Comparison of ENCODE assay signal across 18 cellular contexts in genomic region chr2:230690439-230690838, GRCh38. TPM values are rescaled to one million over a fixed set of nuclear protein-coding genes. Genes with fewer than 3 reads are reported as not detected.
DNase-seq lines count a peak whose midpoint lies in the region; ATAC-seq, FAIRE-seq and TF ChIP-seq lines count a peak whose summit lies in the region.
"Had no signal": no experiment of that assay in that cellular context is flagged by ENCODE, and none has a peak within 500 bp of the region (broad histone marks: within the 10 kb centered on the region; RNA-seq: fewer than 3 reads in every experiment).

No MANE protein-coding gene starts in this region.

- no peaks in the 10 kb centered on the region for H3K36me3 ChIP-seq in osteoblast (ENCODE audit: insufficient read depth, low read length)

- no peaks in the 10 kb centered on the region for H3K9me3 ChIP-seq in osteoblast (ENCODE audit: low read depth, low read length)

- TF ChIP-seq CTCF in AG10803 (conservative IDR thresholded peaks at IDR 0.05; ENCODE audit: low read length) (no peak), fibroblast of pulmonary artery (IDR thresholded peaks at IDR 0.05; ENCODE audit: low read length, missing control alignments) (no peak), osteoblast (IDR thresholded peaks at IDR 0.05; ENCODE audit: extremely low read depth, low read depth, low read length) (no peak), D721Med (IDR thresholded peaks at IDR 0.05; ENCODE audit: insufficient read depth, missing control alignments) (no peak), WTC11 (IDR thresholded peaks at IDR 0.05) (no peak)

- no peaks in the 10 kb centered on the region for H3K9me3 Mint-ChIP-seq in WTC11
- H3K9me3 Mint-ChIP-seq: activated T-helper 17 cell treated with anti-CD3 and anti-CD28 coated beads, Interleukin-2, amount 50 U/mL, for 72 hours; brain; nephron progenitor cell; stimulated activated naive CD8-positive, alpha-beta T cell treated with anti-CD3 and anti-CD28 coated beads, Interleukin-15, amount 100 ng/mL, for 72 hours had no signal

- H3K27me3 ChIP-seq in osteoblast (ENCODE audit: insufficient read depth, low read length): no peaks in the 10 kb centered on the region

- FAIRE-seq in RCC 7860 (lab: Jason Lieb, UNC): peak; percentile 83
- FAIRE-seq in D721Med (lab: Jason Lieb, UNC): no peak

- DNase-seq in AG10803 (ENCODE audit: low read depth) (peak; percentile 62), RCC 7860 (ENCODE audit: low spot score) (peak; percentile 77), fibroblast of pulmonary artery (ENCODE audit: low read depth) (peak; percentile 50), osteoblast (ENCODE audit: insufficient read length, low spot score, missing footprints) (peak; percentile 66), D721Med (ENCODE audit: insufficient read length, low spot score) (no peak), NCI-H510A treated with DMSO at 0.1 percent for 48 hours (lab: John Stamatoyannopoulos, UW) (no peak), WTC11 (ENCODE audit: low spot score) (no peak)
- DNase-seq: activated CD4-positive, alpha-beta T cell treated with anti-CD3 and anti-CD28 coated beads, Interleukin-2, amount 50 U/mL, for 48 hours; effector memory CD4-positive, alpha-beta T cell; NCI-H1436; NCI-H69; nephron progenitor cell; SIG-M5; stimulated activated naive CD8-positive, alpha-beta T cell treated with anti-CD3 and anti-CD28 coated beads, Interleukin-15, amount 100 ng/mL, for 72 hours; T-helper 9 cell had no signal

- no peak overlapping the region for H3K4me2 ChIP-seq in osteoblast (ENCODE audit: insufficient read depth, low read length)

- no peaks in the 10 kb centered on the region for H3K79me2 ChIP-seq in osteoblast (ENCODE audit: insufficient read depth, low read length)

- no peak overlapping the region for H3K4me3 ChIP-seq in AG10803 (ENCODE audit: low read length)
- H3K4me3 ChIP-seq in fibroblast of pulmonary artery (replicated peaks; ENCODE audit: low read depth, low read length): no peak overlapping the region
- H3K4me3 ChIP-seq in osteoblast (ENCODE audit: insufficient read depth, low read length): no peak overlapping the region

- H3K27me3 Mint-ChIP-seq in WTC11 (ENCODE audit: low read depth): no peaks in the 10 kb centered on the region; the same call in 1 of the 2 replicates
- H3K27me3 Mint-ChIP-seq: activated T-helper 17 cell treated with anti-CD3 and anti-CD28 coated beads, Interleukin-2, amount 50 U/mL, for 72 hours; brain; stimulated activated naive CD8-positive, alpha-beta T cell treated with anti-CD3 and anti-CD28 coated beads, Interleukin-15, amount 100 ng/mL, for 72 hours had no signal

- H3K4me3 Mint-ChIP-seq in WTC11: no peak overlapping the region
- H3K4me3 Mint-ChIP-seq: activated T-helper 17 cell treated with anti-CD3 and anti-CD28 coated beads, Interleukin-2, amount 50 U/mL, for 72 hours; brain; nephron progenitor cell; stimulated activated naive CD8-positive, alpha-beta T cell treated with anti-CD3 and anti-CD28 coated beads, Interleukin-15, amount 100 ng/mL, for 72 hours had no signal

- peaks cover 8% of the 10 kb centered on the region for H3K4me1 Mint-ChIP-seq in WTC11

- H3K27ac ChIP-seq in osteoblast (ENCODE audit: low read depth, low read length): no peak overlapping the region

- H2AFZ ChIP-seq in osteoblast (ENCODE audit: low read length): no peak overlapping the region

- H4K20me1 ChIP-seq in osteoblast (ENCODE audit: insufficient read depth, low read length): no peaks in the 10 kb centered on the region

- CTCF ChIA-PET in WTC11 (lab: Charles Lee): no interaction called here

- no peak overlapping the region for H3K27ac Mint-ChIP-seq in WTC11
- H3K27ac Mint-ChIP-seq: activated T-helper 17 cell treated with anti-CD3 and anti-CD28 coated beads, Interleukin-2, amount 50 U/mL, for 72 hours; brain; nephron progenitor cell; stimulated activated naive CD8-positive, alpha-beta T cell treated with anti-CD3 and anti-CD28 coated beads, Interleukin-15, amount 100 ng/mL, for 72 hours had no signal

- H3K36me3 Mint-ChIP-seq in WTC11: no peaks in the 10 kb centered on the region
- H3K36me3 Mint-ChIP-seq: brain had no signal

- ATAC-seq in WTC11: no peak
- no peak for ATAC-seq in GM18511 (IDR thresholded peaks at IDR 0.05; ENCODE audit: unreplicated experiment)
- ATAC-seq: activated T-helper 17 cell treated with anti-CD3 and anti-CD28 coated beads, Interleukin-2, amount 50 U/mL, for 72 hours; stimulated activated naive CD8-positive, alpha-beta T cell treated with anti-CD3 and anti-CD28 coated beads, Interleukin-15, amount 100 ng/mL, for 72 hours had no signal

- peaks cover 9% of the 10 kb centered on the region for H3K4me1 ChIP-seq in osteoblast (ENCODE audit: insufficient read depth, low read length)

- POLR2A ChIA-PET in WTC11 (lab: Charles Lee): no interaction called here

TF ChIP-seq in WTC11, 78 proteins besides CTCF, POLR2A, EP300 and RAD21:
- TF ChIP-seq ZNF423 (CRISPR knock-in tag; IDR thresholded peaks at IDR 0.05) (no peak), GABPB1 (CRISPR knock-in tag; IDR thresholded peaks at IDR 0.05) (no peak), AFF4 (CRISPR knock-in tag; IDR thresholded peaks at IDR 0.05; ENCODE audit: borderline replicate concordance) (no peak), PREB (CRISPR knock-in tag; IDR thresholded peaks at IDR 0.05; ENCODE audit: borderline replicate concordance) (no peak)

RNA-seq across cellular contexts. Expression of gene CAB39, which starts 22.2 kb away (rescaled TPM):
- total RNA-seq in osteoblast (53.2 and 56.6 TPM in 2 replicates), WTC11 (2021) (35.6 to 38.9 TPM (median 36.9 TPM) in 3 replicates)

Comparison
In these comparisons a context has a peak if more than half of its experiments do, and no peak if none do; other contexts are left out.
1. DNase-seq: peak in AG10803 (single experiment), RCC 7860 (single experiment), fibroblast of pulmonary artery (single experiment) and osteoblast (single experiment); none in D721Med (single experiment), NCI-H510A treated with DMSO at 0.1 percent for 48 hours (single experiment) and WTC11 (single experiment).